ENCODE assay signal across 19 cellular contexts in the genomic region with DNA sequence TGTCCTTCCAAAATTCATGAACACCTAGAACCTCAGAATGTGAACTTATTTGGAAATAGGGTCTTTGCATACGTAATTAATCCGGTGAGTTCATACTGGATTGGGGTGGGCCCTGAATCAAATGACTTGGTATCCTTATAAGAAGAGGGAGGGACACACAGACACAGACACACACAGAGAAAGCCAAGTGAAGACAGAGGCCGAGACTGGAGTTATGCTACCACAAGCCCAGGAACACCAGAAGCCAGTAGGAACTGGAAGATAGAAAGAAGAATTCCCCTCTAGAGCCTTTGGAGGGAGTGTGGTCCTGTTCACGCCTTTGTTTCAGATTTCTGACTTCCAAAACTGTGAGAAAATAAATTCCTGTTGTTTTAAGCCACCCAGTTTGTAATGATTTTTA.
"Had no signal": no experiment of that assay in that cellular context is flagged by ENCODE, and none has a peak within 500 bp of the region (broad histone marks: within the 10 kb centered on the region; RNA-seq: fewer than 3 reads in every experiment).

No MANE protein-coding gene starts in this region.

- DNase-seq: activated CD4-positive, alpha-beta T cell treated with anti-CD3 and anti-CD28 coated beads for 4 hours; activated CD8-positive, alpha-beta memory T cell treated with anti-CD3 and anti-CD28 coated beads, Interleukin-2, amount 50 U/mL, for 4 hours; activated CD8-positive, alpha-beta T cell treated with anti-CD3 and anti-CD28 coated beads for 36 hours; activated naive CD4-positive, alpha-beta T cell treated with anti-CD3 and anti-CD28 coated beads, Interleukin-2, amount 50 U/mL, for 16 hours; activated naive CD8-positive, alpha-beta T cell treated with anti-CD3 and anti-CD28 coated beads, Interleukin-2, amount 10 ng/mL, durations not matched to agents 7 days and 5 days; adrenal gland; anterior cingulate cortex; cerebellar nuclear complex; NCI-H1105 treated with DMSO at 0.1 percent for 48 hours; NCI-H1436 treated with DMSO at 0.1 percent for 48 hours; NCI-H187; NCI-H2081; NCI-H510A treated with DMSO at 0.1 percent for 48 hours; NCI-H69; SHP77 treated with DMSO at 0.1 percent for 48 hours; T-helper 1 cell had no signal

- H3K27ac ChIP-seq: adrenal gland, VCaP had no signal

- ATAC-seq: activated CD8-positive, alpha-beta T cell treated with anti-CD3 and anti-CD28 coated beads for 36 hours had no signal

- H3K4me1 ChIP-seq: adrenal gland had no signal

- H3K9me3 ChIP-seq: adrenal gland had no signal

- FAIRE-seq: colon, RCC 7860 had no signal

- H3K27me3 ChIP-seq: adrenal gland had no signal

- H3K4me3 ChIP-seq: adrenal gland had no signal

- H3K36me3 ChIP-seq: adrenal gland had no signal
